ENCODE assay signal across 1 cellular context in genomic region chr6:44387346-44388134, GRCh38.
A peak's percentile ranks its signal among the peaks of the same experiment; 100 is the strongest.
TF ChIP-seq lines count a peak whose summit lies in the region.

TSS of gene CDC5L (plus strand) at chr6:44387706. CDS start at chr6:44387824, 118 bp downstream.

TF ChIP-seq in K562, 482 proteins besides CTCF, POLR2A, EP300 and RAD21 (continued from another document):
- TF ChIP-seq ESRRB (CRISPR knock-in tag; IDR thresholded peaks at IDR 0.05; ENCODE audit: borderline replicate concordance) (no peak), ZNF740 (CRISPR knock-in tag; IDR thresholded peaks at IDR 0.05) (peak; percentile 87), ZNF740 (tag; IDR thresholded peaks at IDR 0.05) (no peak; a peak in 1 of 4 replicates), MBD1 (CRISPR knock-in tag; IDR thresholded peaks at IDR 0.05) (no peak), NR2C1 (IDR thresholded peaks at IDR 0.05) (no peak), NR2C1 (tag; IDR thresholded peaks at IDR 0.05) (peak; percentile 43), ZNF76 (CRISPR knock-in tag; IDR thresholded peaks at IDR 0.05; ENCODE audit: borderline replicate concordance) (0 out of 2 replicates have a peak, but pooled peaks have one; percentile 19), U2AF2 (optimal IDR thresholded peaks at IDR 0.05; ENCODE audit: low read depth, low read length) (no peak), TEAD2 (tag; IDR thresholded peaks at IDR 0.05) (no peak), SNIP1 (IDR thresholded peaks at IDR 0.05; ENCODE audit: low read depth) (no peak), DACH1 (IDR thresholded peaks at IDR 0.05; ENCODE audit: partially characterized antibody) (no peak), KLF6 (CRISPR knock-in tag; IDR thresholded peaks at IDR 0.05; ENCODE audit: borderline replicate concordance) (0 out of 2 replicates have a peak, but pooled peaks have one; percentile 45), HNRNPK (IDR thresholded peaks at IDR 0.05; ENCODE audit: low read depth, low read length, poor library complexity, severe bottlenecking) (no peak), ZNF165 (CRISPR knock-in tag; IDR thresholded peaks at IDR 0.05; ENCODE audit: borderline replicate concordance) (no peak), CBX2 (IDR thresholded peaks at IDR 0.05; ENCODE audit: insufficient read depth, low read length, poor library complexity, severe bottlenecking) (no peak), ZNF644 (tag; IDR thresholded peaks at IDR 0.05; ENCODE audit: low read depth) (no peak), EWSR1 (IDR thresholded peaks at IDR 0.05; ENCODE audit: borderline replicate concordance, low read depth, partially characterized antibody) (no peak), ZNF174 (CRISPR knock-in tag; IDR thresholded peaks at IDR 0.05) (no peak), NR2C2 (CRISPR knock-in tag; IDR thresholded peaks at IDR 0.05) (0 out of 2 replicates have a peak, but pooled peaks have one; percentile 7), NR2C2 (tag; IDR thresholded peaks at IDR 0.05) (peak; percentile 87), PML (IDR thresholded peaks at IDR 0.05; ENCODE audit: low read length) (peak; percentile 91), ZC3H4 (CRISPR knock-in tag; IDR thresholded peaks at IDR 0.05; ENCODE audit: borderline replicate concordance) (no peak), SIX5 (IDR thresholded peaks at IDR 0.05; ENCODE audit: borderline replicate concordance in 1 of 2, insufficient read depth in 1 of 2, low read depth in 1 of 2, low read length in 2 of 2) (no peak), SLC30A9 (CRISPR knock-in tag; IDR thresholded peaks at IDR 0.05) (no peak), THRAP3 (IDR thresholded peaks at IDR 0.05; ENCODE audit: borderline replicate concordance) (no peak), COPS2 (conservative IDR thresholded peaks at IDR 0.05) (no peak), RFX7 (CRISPR knock-in tag; IDR thresholded peaks at IDR 0.05) (no peak), FOXM1 (IDR thresholded peaks at IDR 0.05; ENCODE audit: low read depth) (no peak), FOXM1 (CRISPR knock-in tag; IDR thresholded peaks at IDR 0.05; ENCODE audit: low read depth) (peak; percentile 83; the same call in 1 of the 2 replicates), XRCC4 (IDR thresholded peaks at IDR 0.05; ENCODE audit: extremely low read depth, insufficient read depth, insufficient read length) (no peak), KLF10 (CRISPR knock-in tag; IDR thresholded peaks at IDR 0.05) (no peak), KLF16 (IDR thresholded peaks at IDR 0.05) (no peak), ETS2 (tag; IDR thresholded peaks at IDR 0.05; ENCODE audit: borderline replicate concordance, poor library complexity, severe bottlenecking) (no peak), OTX1 (CRISPR knock-in tag; IDR thresholded peaks at IDR 0.05) (0 out of 2 replicates have a peak, but pooled peaks have one; percentile 16), SREBF1 (IDR thresholded peaks at IDR 0.05; ENCODE audit: borderline replicate concordance, low read depth, low read length) (no peak), SMAD3 (CRISPR knock-in tag; conservative IDR thresholded peaks at IDR 0.05) (peak; percentile 76), MTA2 (IDR thresholded peaks at IDR 0.05; ENCODE audit: low read depth) (no peak), ZNF184 (CRISPR knock-in tag; IDR thresholded peaks at IDR 0.05) (no peak), RBM25 (IDR thresholded peaks at IDR 0.05; ENCODE audit: low read depth, low read length, severe bottlenecking) (peak; percentile 99), ZNF384 (IDR thresholded peaks at IDR 0.05; ENCODE audit: low read depth, low read length) (no peak), TCFL5 (CRISPR knock-in tag; conservative IDR thresholded peaks at IDR 0.05) (no peak), GABPB1 (CRISPR knock-in tag; IDR thresholded peaks at IDR 0.05) (peak; percentile 68), SP2 (IDR thresholded peaks at IDR 0.05; ENCODE audit: extremely low read depth, low read depth, low read length, poor library complexity, severe bottlenecking) (no peak), ZNF584 (CRISPR knock-in tag; IDR thresholded peaks at IDR 0.05; ENCODE audit: low read depth) (no peak), ZNF282 (CRISPR knock-in tag; IDR thresholded peaks at IDR 0.05) (no peak), ZNF778 (CRISPR knock-in tag; IDR thresholded peaks at IDR 0.05) (no peak), SMARCE1 (IDR thresholded peaks at IDR 0.05) (peak; percentile 3; the same call in 1 of the 2 replicates), CCAR2 (IDR thresholded peaks at IDR 0.05; ENCODE audit: low read depth, low read length) (no peak), SMAD2 (IDR thresholded peaks at IDR 0.05; ENCODE audit: low read depth, low read length) (no peak), EP400 (IDR thresholded peaks at IDR 0.05) (peak; percentile 76), ERF (CRISPR knock-in tag; IDR thresholded peaks at IDR 0.05) (peak; percentile 94), SRSF9 (IDR thresholded peaks at IDR 0.05; ENCODE audit: borderline replicate concordance, low read depth, low read length) (no peak), TCF7L2 (IDR thresholded peaks at IDR 0.05; ENCODE audit: low read depth, low read length) (peak; percentile 76), CCNT2 (IDR thresholded peaks at IDR 0.05; ENCODE audit: borderline replicate concordance, extremely low read depth, insufficient read length, low read depth, low read length) (no peak), ZNF561 (CRISPR knock-in tag; conservative IDR thresholded peaks at IDR 0.05) (no peak), RNF219 (CRISPR knock-in tag; IDR thresholded peaks at IDR 0.05) (no peak), ZNF699 (CRISPR knock-in tag; IDR thresholded peaks at IDR 0.05; ENCODE audit: insufficient replicate concordance) (no peak), BMI1 (IDR thresholded peaks at IDR 0.05; ENCODE audit: low read length) (no peak), ZNF175 (CRISPR knock-in tag; IDR thresholded peaks at IDR 0.05; ENCODE audit: low read depth) (no peak)
- TF ChIP-seq, protein P1, sequence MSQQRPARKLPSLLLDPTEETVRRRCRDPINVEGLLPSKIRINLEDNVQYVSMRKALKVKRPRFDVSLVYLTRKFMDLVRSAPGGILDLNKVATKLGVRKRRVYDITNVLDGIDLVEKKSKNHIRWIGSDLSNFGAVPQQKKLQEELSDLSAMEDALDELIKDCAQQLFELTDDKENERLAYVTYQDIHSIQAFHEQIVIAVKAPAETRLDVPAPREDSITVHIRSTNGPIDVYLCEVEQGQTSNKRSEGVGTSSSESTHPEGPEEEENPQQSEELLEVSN (IDR thresholded peaks at IDR 0.05; ENCODE audit: borderline replicate concordance in 1 of 2, extremely low read depth in 1 of 2, insufficient read depth in 1 of 2, insufficient read length in 1 of 2, low read depth in 1 of 2, low read length in 1 of 2, poor library complexity in 1 of 2, severe bottlenecking in 1 of 2), result peak; percentile 85 to 92
- TF ChIP-seq, protein P2, sequence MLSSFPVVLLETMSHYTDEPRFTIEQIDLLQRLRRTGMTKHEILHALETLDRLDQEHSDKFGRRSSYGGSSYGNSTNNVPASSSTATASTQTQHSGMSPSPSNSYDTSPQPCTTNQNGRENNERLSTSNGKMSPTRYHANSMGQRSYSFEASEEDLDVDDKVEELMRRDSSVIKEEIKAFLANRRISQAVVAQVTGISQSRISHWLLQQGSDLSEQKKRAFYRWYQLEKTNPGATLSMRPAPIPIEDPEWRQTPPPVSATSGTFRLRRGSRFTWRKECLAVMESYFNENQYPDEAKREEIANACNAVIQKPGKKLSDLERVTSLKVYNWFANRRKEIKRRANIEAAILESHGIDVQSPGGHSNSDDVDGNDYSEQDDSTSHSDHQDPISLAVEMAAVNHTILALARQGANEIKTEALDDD (IDR thresholded peaks at IDR 0.05), result peak; percentile 92
- TF ChIP-seq, protein P3, sequence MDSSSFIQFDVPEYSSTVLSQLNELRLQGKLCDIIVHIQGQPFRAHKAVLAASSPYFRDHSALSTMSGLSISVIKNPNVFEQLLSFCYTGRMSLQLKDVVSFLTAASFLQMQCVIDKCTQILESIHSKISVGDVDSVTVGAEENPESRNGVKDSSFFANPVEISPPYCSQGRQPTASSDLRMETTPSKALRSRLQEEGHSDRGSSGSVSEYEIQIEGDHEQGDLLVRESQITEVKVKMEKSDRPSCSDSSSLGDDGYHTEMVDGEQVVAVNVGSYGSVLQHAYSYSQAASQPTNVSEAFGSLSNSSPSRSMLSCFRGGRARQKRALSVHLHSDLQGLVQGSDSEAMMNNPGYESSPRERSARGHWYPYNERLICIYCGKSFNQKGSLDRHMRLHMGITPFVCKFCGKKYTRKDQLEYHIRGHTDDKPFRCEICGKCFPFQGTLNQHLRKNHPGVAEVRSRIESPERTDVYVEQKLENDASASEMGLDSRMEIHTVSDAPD (CRISPR knock-in tag; IDR thresholded peaks at IDR 0.05), result no peak
- TF ChIP-seq, protein P4, sequence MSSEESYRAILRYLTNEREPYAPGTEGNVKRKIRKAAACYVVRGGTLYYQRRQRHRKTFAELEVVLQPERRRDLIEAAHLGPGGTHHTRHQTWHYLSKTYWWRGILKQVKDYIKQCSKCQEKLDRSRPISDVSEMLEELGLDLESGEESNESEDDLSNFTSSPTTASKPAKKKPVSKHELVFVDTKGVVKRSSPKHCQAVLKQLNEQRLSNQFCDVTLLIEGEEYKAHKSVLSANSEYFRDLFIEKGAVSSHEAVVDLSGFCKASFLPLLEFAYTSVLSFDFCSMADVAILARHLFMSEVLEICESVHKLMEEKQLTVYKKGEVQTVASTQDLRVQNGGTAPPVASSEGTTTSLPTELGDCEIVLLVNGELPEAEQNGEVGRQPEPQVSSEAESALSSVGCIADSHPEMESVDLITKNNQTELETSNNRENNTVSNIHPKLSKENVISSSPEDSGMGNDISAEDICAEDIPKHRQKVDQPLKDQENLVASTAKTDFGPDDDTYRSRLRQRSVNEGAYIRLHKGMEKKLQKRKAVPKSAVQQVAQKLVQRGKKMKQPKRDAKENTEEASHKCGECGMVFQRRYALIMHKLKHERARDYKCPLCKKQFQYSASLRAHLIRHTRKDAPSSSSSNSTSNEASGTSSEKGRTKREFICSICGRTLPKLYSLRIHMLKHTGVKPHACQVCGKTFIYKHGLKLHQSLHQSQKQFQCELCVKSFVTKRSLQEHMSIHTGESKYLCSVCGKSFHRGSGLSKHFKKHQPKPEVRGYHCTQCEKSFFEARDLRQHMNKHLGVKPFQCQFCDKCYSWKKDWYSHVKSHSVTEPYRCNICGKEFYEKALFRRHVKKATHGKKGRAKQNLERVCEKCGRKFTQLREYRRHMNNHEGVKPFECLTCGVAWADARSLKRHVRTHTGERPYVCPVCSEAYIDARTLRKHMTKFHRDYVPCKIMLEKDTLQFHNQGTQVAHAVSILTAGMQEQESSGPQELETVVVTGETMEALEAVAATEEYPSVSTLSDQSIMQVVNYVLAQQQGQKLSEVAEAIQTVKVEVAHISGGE (CRISPR knock-in tag; IDR thresholded peaks at IDR 0.05), result no peak
